ENCODE assay signal across 8 cellular contexts in the genomic region with DNA sequence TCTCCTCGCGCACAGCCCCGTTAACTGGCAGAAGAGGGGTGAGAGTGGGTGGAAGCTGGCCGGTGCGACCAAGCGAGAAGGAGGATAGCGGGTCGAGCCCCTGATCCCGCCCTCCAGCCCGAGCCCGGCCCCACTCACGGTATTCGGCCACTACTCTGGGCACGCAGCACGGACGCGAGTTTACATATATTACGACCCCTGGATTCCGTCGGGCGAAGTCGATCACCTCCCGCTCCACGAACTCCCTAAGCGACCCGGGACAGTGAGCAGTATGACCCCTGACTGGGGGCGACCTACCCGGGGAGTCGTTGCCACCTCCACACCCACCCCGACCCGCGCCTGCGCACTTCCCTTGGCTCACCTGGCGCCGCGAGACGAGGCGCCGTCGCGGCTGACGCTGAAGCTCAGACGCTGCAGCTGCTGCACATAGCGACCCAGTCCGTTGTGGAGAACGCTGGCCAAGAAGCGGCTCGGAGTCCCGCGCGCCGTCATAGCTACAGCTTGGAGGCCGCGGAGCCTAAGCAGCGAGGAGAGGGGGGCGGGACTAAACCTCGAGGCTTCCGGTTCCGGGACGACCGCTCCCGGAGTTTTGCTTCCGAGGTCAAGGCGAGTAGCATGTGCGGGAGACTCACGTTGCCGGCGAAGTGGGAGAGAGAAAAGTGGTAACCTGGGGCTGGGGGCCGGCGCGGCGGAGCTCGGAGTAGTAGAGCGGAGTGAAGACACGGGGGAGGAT. TPM values are rescaled to one million over a fixed set of nuclear protein-coding genes. Genes with fewer than 3 reads are reported as not detected.
DNase-seq lines count a peak whose midpoint lies in the region; ATAC-seq and TF ChIP-seq lines count a peak whose summit lies in the region.

A gene (minus strand): TSS at position 546 of the 733 bp plus-strand sequence. CDS start 54 bp downstream, at position 492.
A gene (plus strand): TSS at position 592 of the 733 bp plus-strand sequence. CDS start 668 bp downstream, outside the sequence.

- TF ChIP-seq CTCF in LNCaP clone FGC (IDR thresholded peaks at IDR 0.05; ENCODE audit: control insufficient read depth, extremely low read depth, insufficient read depth), result no peak
- TF ChIP-seq CTCF in gastroesophageal sphincter (IDR thresholded peaks at IDR 0.05), result peak in 1 of 4 experiments; percentile 33

- TF ChIP-seq POLR2A in gastroesophageal sphincter (IDR thresholded peaks at IDR 0.05), result peak in 1 of 2 donors; percentile 33

- peak within 1 kb of the TSS; percentile 98 for H3K9ac ChIP-seq in neuronal stem cell (ENCODE audit: low read depth, low read length, poor library complexity)
- H3K9ac ChIP-seq in subcutaneous abdominal adipose tissue (ENCODE audit: low read length in 5 of 5), result peak within 1 kb of the TSS; percentile 8 to 93 (median 86)

- peak within 1 kb of the TSS; percentile 65 for H2BK15ac ChIP-seq in neuronal stem cell (ENCODE audit: low read length)

- H2AFZ ChIP-seq in neuronal stem cell (ENCODE audit: low read length), result peak within 1 kb of the TSS; percentile 98

- H3K4ac ChIP-seq in neuronal stem cell (ENCODE audit: low read length), result no peak within 1 kb of the TSS

- H3K18ac ChIP-seq in neuronal stem cell (ENCODE audit: low read length), result peak within 1 kb of the TSS; percentile 98

- no peak within 1 kb of the TSS for H4K91ac ChIP-seq in neuronal stem cell (ENCODE audit: low read depth, low read length, poor library complexity)

- peak within 1 kb of the TSS; percentile 25 to 90 (median 84) for H3K27ac ChIP-seq in gastroesophageal sphincter
- H3K27ac ChIP-seq in neuronal stem cell (replicated peaks; ENCODE audit: low read length), result peak within 1 kb of the TSS; percentile 72
- H3K27ac ChIP-seq in subcutaneous abdominal adipose tissue (ENCODE audit: low read depth, low read length), result peak within 1 kb of the TSS; percentile 74

- H3K23ac ChIP-seq in neuronal stem cell (ENCODE audit: low read depth, low read length, poor library complexity), result peak within 1 kb of the TSS; percentile 97

- DNase-seq in ELR (ENCODE audit: low read depth) (peak; percentile 88), LNCaP clone FGC (ENCODE audit: low read depth) (no peak), SK-N-DZ (ENCODE audit: low spot score) (peak; percentile 81), neuronal stem cell (ENCODE audit: low spot score) (peak; percentile 82)
- DNase-seq in activated naive CD4-positive, alpha-beta T cell treated with Interleukin-2 at 50 U/mL for 16 hours, result peak; percentile 90

- H3K14ac ChIP-seq in neuronal stem cell (ENCODE audit: low read length), result peak within 1 kb of the TSS; percentile 39

- H2BK5ac ChIP-seq in neuronal stem cell (ENCODE audit: low read length), result peak within 1 kb of the TSS; percentile 91

- no peak within 1 kb of the TSS for H2BK120ac ChIP-seq in neuronal stem cell (ENCODE audit: low read depth, low read length)

- H3K79me1 ChIP-seq in neuronal stem cell (ENCODE audit: low read depth, low read length), result peaks cover 10% of the 10 kb centered on the region

- H3K9me3 ChIP-seq in gastroesophageal sphincter, result no peaks in the 10 kb centered on the region
- peaks cover 0 to 3% of the 10 kb centered on the region in 2 donors for H3K9me3 ChIP-seq in neuronal stem cell (replicated peaks in 1 of 2; ENCODE audit: control insufficient read depth in 2 of 2, insufficient read depth in 1 of 2, low read depth in 1 of 2, low read length in 2 of 2)
- no peaks in the 10 kb centered on the region for H3K9me3 ChIP-seq in subcutaneous abdominal adipose tissue (ENCODE audit: control insufficient read depth in 5 of 5, low read length in 5 of 5)

- peak within 1 kb of the TSS; percentile 67 for H2AK5ac ChIP-seq in neuronal stem cell (ENCODE audit: low read depth, low read length)

- no peak within 1 kb of the TSS for H4K8ac ChIP-seq in neuronal stem cell (ENCODE audit: low read depth, low read length)

- ATAC-seq in GM21825 (IDR thresholded peaks at IDR 0.05; ENCODE audit: unreplicated experiment), result peak; percentile 63
- ATAC-seq in gastroesophageal sphincter, result peak; percentile 83

- peak within 1 kb of the TSS; percentile 82 for H3K4me2 ChIP-seq in neuronal stem cell (ENCODE audit: insufficient read depth, low read length, poor library complexity, severe bottlenecking)

- H3K4me1 ChIP-seq in gastroesophageal sphincter, result peaks cover 0 to 49% (median 19%) of the 10 kb centered on the region in 3 donors
- H3K4me1 ChIP-seq in neuronal stem cell (ENCODE audit: control insufficient read depth in 2 of 2, insufficient read depth in 1 of 2, low read depth in 1 of 2, low read length in 2 of 2), result peaks cover 12 to 13% of the 10 kb centered on the region in 2 donors
- peaks cover 8 to 26% (median 23%) of the 10 kb centered on the region in 5 donors for H3K4me1 ChIP-seq in subcutaneous abdominal adipose tissue (ENCODE audit: control insufficient read depth in 5 of 5, insufficient read depth in 5 of 5, low read length in 5 of 5)

- TF ChIP-seq EP300 in gastroesophageal sphincter (IDR thresholded peaks at IDR 0.05), result no peak

- WGBS in gastroesophageal sphincter (ENCODE audit: low coverage in 1 of 2), 2 donors, result 0% methylated on average over 7 of the region's 75 CpGs
- WGBS in neuronal stem cell (ENCODE audit: extremely low coverage in 2 of 2, insufficient read length in 2 of 2, insufficient replicate concordance in 1 of 2), 2 donors, result no CpG with 5 or more reads among the region's 75 CpGs

- H2BK12ac ChIP-seq in neuronal stem cell (ENCODE audit: low read length), result no peak within 1 kb of the TSS

- H3K4me3 ChIP-seq in LNCaP clone FGC (ENCODE audit: low read depth, low read length) (peak within 1 kb of the TSS; percentile 88), gastroesophageal sphincter (peak within 1 kb of the TSS; percentile 86 to 94), neuronal stem cell (ENCODE audit: low read length in 2 of 2) (peak within 1 kb of the TSS; percentile 88 to 93), subcutaneous abdominal adipose tissue (ENCODE audit: low read depth in 1 of 5, low read length in 5 of 5) (peak within 1 kb of the TSS; percentile 87 to 96 (median 93))

- H3K27me3 ChIP-seq in gastroesophageal sphincter (no peaks in the 10 kb centered on the region), neuronal stem cell (ENCODE audit: control insufficient read depth in 3 of 3, insufficient read depth in 3 of 3, low read depth in 1 of 3, low read length in 3 of 3) (no peaks in the 10 kb centered on the region), subcutaneous abdominal adipose tissue (ENCODE audit: control insufficient read depth in 5 of 5, insufficient read depth in 4 of 5, low read length in 5 of 5) (no peaks in the 10 kb centered on the region)

- H3K36me3 ChIP-seq in gastroesophageal sphincter (peaks cover 0 to 67% of the 10 kb centered on the region in 2 donors), neuronal stem cell (replicated peaks in 1 of 2; ENCODE audit: control insufficient read depth in 2 of 2, insufficient read depth in 2 of 2, low read length in 2 of 2) (peaks cover 34 to 71% of the 10 kb centered on the region in 2 donors), subcutaneous abdominal adipose tissue (ENCODE audit: control insufficient read depth in 5 of 5, insufficient read depth in 5 of 5, low read length in 5 of 5) (peaks cover 0 to 53% (median 27%) of the 10 kb centered on the region in 5 donors)

RNA-seq across cellular contexts. Expression of the first gene that starts in this region (rescaled TPM):
- 150 and 151 TPM in 2 replicates for polyA plus RNA-seq in SK-N-DZ (2014; cell fraction: cytosol; rRNA removed)
- polyA plus RNA-seq in SK-N-DZ (2014; cell fraction: nucleus; rRNA removed), result 113 and 124 TPM in 2 replicates
- 10 to 100 TPM; 58.0 to 93.8 (median 80.7) TPM for total RNA-seq in gastroesophageal sphincter
- 72.6 TPM for polyA plus RNA-seq in neuronal stem cell (2013, experiment 1 of 2)
- polyA plus RNA-seq in neuronal stem cell (2013, experiment 2 of 2), result 69.4 TPM

RNA-seq across cellular contexts. Expression of the second gene that starts in this region (rescaled TPM):
- 15.5 and 19.5 TPM in 2 replicates for polyA plus RNA-seq in SK-N-DZ (2014; cell fraction: cytosol; rRNA removed)
- polyA plus RNA-seq in SK-N-DZ (2014; cell fraction: nucleus; rRNA removed), result 10.5 and 23.3 TPM in 2 replicates
- 10 to 100 TPM in 1 of 4 donors, 1 to 10 TPM in 3; 8.3 to 10.8 (median 8.9) TPM for total RNA-seq in gastroesophageal sphincter
- 7.5 TPM for polyA plus RNA-seq in neuronal stem cell (2013, experiment 1 of 2)
- polyA plus RNA-seq in neuronal stem cell (2013, experiment 2 of 2), result 7.0 TPM
